In the genomic region with DNA sequence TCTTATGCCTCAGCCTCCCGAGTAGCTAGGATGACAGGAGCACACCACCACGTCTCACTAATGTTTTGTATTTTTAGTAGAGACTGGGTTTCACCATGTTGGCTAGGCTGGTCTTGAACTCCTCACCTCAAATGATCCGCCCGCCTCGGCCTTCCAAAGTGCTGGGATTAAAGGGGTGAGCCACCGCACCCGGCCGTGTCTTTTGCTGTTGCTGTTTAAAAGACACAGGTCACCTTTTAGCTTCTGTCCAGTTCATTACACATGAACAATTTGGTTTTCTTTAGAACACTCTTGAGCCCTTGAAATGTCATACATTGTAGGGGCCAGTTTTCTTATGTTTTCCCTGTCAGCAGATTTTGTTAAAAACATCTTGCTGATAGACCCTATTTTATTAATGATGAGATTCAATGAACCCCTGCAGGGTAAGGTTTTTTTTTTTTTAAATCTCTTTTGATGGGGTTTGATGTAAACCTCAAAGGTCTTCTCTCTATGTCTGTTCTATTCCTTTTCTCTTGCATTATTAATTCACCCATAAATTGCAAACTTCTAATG, we compare ENCODE assay signal across 12 cellular contexts.
DNase-seq lines count a peak whose midpoint lies in the region; ATAC-seq, FAIRE-seq and TF ChIP-seq lines count a peak whose summit lies in the region.
"Had no signal": no experiment of that assay in that cellular context is flagged by ENCODE, and none has a peak within 500 bp of the region (broad histone marks: within the 10 kb centered on the region; RNA-seq: fewer than 3 reads in every experiment).

No MANE protein-coding gene starts in this region.

- intact Hi-C loops in OCI-LY7 (cut with micrococcal nuclease; ENCODE audit: unreplicated experiment) = loop anchor here (10.0 kb wide), 1 partner anchor 273 kb away; no protein-coding TSS in a partner anchor
- intact Hi-C loops in dendritic cell treated with granulocyte-macrophage colony-stimulating factor and Interleukin-4, amounts not matched to agents 40 ng/mL and 50 ng/mL, for 4 days (cut with micrococcal nuclease) = loop anchor here (5.0 to 10.0 kb wide), 3 partner anchors 34 to 393 kb away; no protein-coding TSS in a partner anchor

- no peak overlapping the region for H3K4me3 Mint-ChIP-seq in dendritic cell treated with granulocyte-macrophage colony-stimulating factor and Interleukin-4, amounts not matched to agents 40 ng/mL and 50 ng/mL, for 4 days
- H3K4me3 Mint-ChIP-seq in nephron progenitor cell = peak overlapping the region; percentile 37
- H3K4me3 Mint-ChIP-seq in activated naive CD8-positive, alpha-beta T cell treated with anti-CD3 and anti-CD28 coated beads for 36 hours = no peak overlapping the region

- H3K36me3 Mint-ChIP-seq in dendritic cell treated with granulocyte-macrophage colony-stimulating factor and Interleukin-4, amounts not matched to agents 40 ng/mL and 50 ng/mL, for 4 days (ENCODE audit: low read depth) = peaks cover 12% of the 10 kb centered on the region
- peaks cover 17% of the 10 kb centered on the region for H3K36me3 Mint-ChIP-seq in nephron progenitor cell (ENCODE audit: low read depth)
- no peaks in the 10 kb centered on the region for H3K36me3 Mint-ChIP-seq in activated naive CD8-positive, alpha-beta T cell treated with anti-CD3 and anti-CD28 coated beads for 36 hours

- no peaks in the 10 kb centered on the region for H3K79me2 ChIP-seq in OCI-LY7 (ENCODE audit: insufficient read depth, low read depth, low read length)

- no peaks in the 10 kb centered on the region for H3K27me3 ChIP-seq in thoracic aorta (replicated peaks; ENCODE audit: insufficient read depth)
- H3K27me3 ChIP-seq: esophagus squamous epithelium, heart left ventricle, testis had no signal

- TF ChIP-seq POLR2A in H54 (IDR thresholded peaks at IDR 0.05; ENCODE audit: low read depth, low read length) = no peak

- no peak for TF ChIP-seq CTCF in OCI-LY7 (conservative IDR thresholded peaks at IDR 0.05; ENCODE audit: low read length)
- no peak for TF ChIP-seq CTCF in nephron progenitor cell (IDR thresholded peaks at IDR 0.05)
- TF ChIP-seq CTCF in thoracic aorta (IDR thresholded peaks at IDR 0.05) = no peak

- BruUV-seq in OCI-LY7 (replicated peaks; lab: Mats Ljungman, UMichigan) = no TSS peak

- H3K4me1 Mint-ChIP-seq in dendritic cell treated with granulocyte-macrophage colony-stimulating factor and Interleukin-4, amounts not matched to agents 40 ng/mL and 50 ng/mL, for 4 days (ENCODE audit: low read depth) = peaks cover 29% of the 10 kb centered on the region
- peaks cover 26% of the 10 kb centered on the region for H3K4me1 Mint-ChIP-seq in nephron progenitor cell
- H3K4me1 Mint-ChIP-seq in activated naive CD8-positive, alpha-beta T cell treated with anti-CD3 and anti-CD28 coated beads for 36 hours = peaks cover 10% of the 10 kb centered on the region

- H3K4me1 ChIP-seq in OCI-LY7 (ENCODE audit: insufficient read depth, low read length, poor library complexity, severe bottlenecking) (peaks cover 8% of the 10 kb centered on the region), thoracic aorta (ENCODE audit: control insufficient read depth in 1 of 2, low read depth in 2 of 2) (peaks cover 3 to 6% of the 10 kb centered on the region in 2 donors)

- H3K27ac Mint-ChIP-seq in dendritic cell treated with granulocyte-macrophage colony-stimulating factor and Interleukin-4, amounts not matched to agents 40 ng/mL and 50 ng/mL, for 4 days = peak overlapping the region; percentile 32
- peak overlapping the region; percentile 62 for H3K27ac Mint-ChIP-seq in nephron progenitor cell
- H3K27ac Mint-ChIP-seq in activated naive CD8-positive, alpha-beta T cell treated with anti-CD3 and anti-CD28 coated beads for 36 hours = no peak overlapping the region
- H3K27ac Mint-ChIP-seq: activated T-helper 2 cell treated with anti-CD3 and anti-CD28 coated beads, Interferon-gamma antibody, Interleukin-2, Interleukin-4, amounts not matched to agents 10 μg/mL and 5 μg/mL and 100 μg/mL, durations not matched to agents 14 hours and 24 hours and 36 hours had no signal

- POLR2A ChIA-PET in OCI-LY7 (lab: Charles Lee) = no interaction called here

- peak overlapping the region; percentile 100 for H2AFZ ChIP-seq in OCI-LY7 (ENCODE audit: low read length)

- no peaks in the 10 kb centered on the region for H3K9me2 ChIP-seq in OCI-LY7 (ENCODE audit: insufficient read depth, low read length)

- peaks cover 8% of the 10 kb centered on the region for H3K9me3 Mint-ChIP-seq in dendritic cell treated with granulocyte-macrophage colony-stimulating factor and Interleukin-4, amounts not matched to agents 40 ng/mL and 50 ng/mL, for 4 days
- H3K9me3 Mint-ChIP-seq in nephron progenitor cell = no peaks in the 10 kb centered on the region
- no peaks in the 10 kb centered on the region for H3K9me3 Mint-ChIP-seq in activated naive CD8-positive, alpha-beta T cell treated with anti-CD3 and anti-CD28 coated beads for 36 hours
- H3K9me3 Mint-ChIP-seq: activated T-helper 2 cell treated with anti-CD3 and anti-CD28 coated beads, Interferon-gamma antibody, Interleukin-2, Interleukin-4, amounts not matched to agents 10 μg/mL and 5 μg/mL and 100 μg/mL, durations not matched to agents 14 hours and 24 hours and 36 hours had no signal

- H3K4me3 ChIP-seq in OCI-LY7 (ENCODE audit: low read depth, low read length, poor library complexity, severe bottlenecking) (no peak overlapping the region), thoracic aorta (peak overlapping the region; percentile 22)
- H3K4me3 ChIP-seq: testis had no signal

- H3K4me2 ChIP-seq in OCI-LY7 (ENCODE audit: low read length) = no peak overlapping the region

- no peaks in the 10 kb centered on the region for H3K27me3 Mint-ChIP-seq in dendritic cell treated with granulocyte-macrophage colony-stimulating factor and Interleukin-4, amounts not matched to agents 40 ng/mL and 50 ng/mL, for 4 days
- peaks cover 4% of the 10 kb centered on the region for H3K27me3 Mint-ChIP-seq in nephron progenitor cell (ENCODE audit: low read depth, poor library complexity)
- no peaks in the 10 kb centered on the region for H3K27me3 Mint-ChIP-seq in activated naive CD8-positive, alpha-beta T cell treated with anti-CD3 and anti-CD28 coated beads for 36 hours

- no peaks in the 10 kb centered on the region for H3K36me3 ChIP-seq in OCI-LY7 (ENCODE audit: insufficient read depth, low read length)
- H3K36me3 ChIP-seq in thoracic aorta = no peaks in the 10 kb centered on the region
- H3K36me3 ChIP-seq: esophagus squamous epithelium had no signal

- no peak for ATAC-seq in thoracic aorta (ENCODE audit: insufficient number of reproducible peaks, low FRiP score, low read depth)

- H3K9me3 ChIP-seq in OCI-LY7 (ENCODE audit: low read length) = no peaks in the 10 kb centered on the region
- no peaks in the 10 kb centered on the region for H3K9me3 ChIP-seq in thoracic aorta
- H3K9me3 ChIP-seq: esophagus squamous epithelium, heart left ventricle, testis had no signal

- no peak overlapping the region for H3K27ac ChIP-seq in OCI-LY7 (ENCODE audit: low read depth, low read length, poor library complexity, severe bottlenecking)
- peak overlapping the region in 1 of 2 donors; percentile 22 for H3K27ac ChIP-seq in thoracic aorta

- CTCF ChIA-PET in OCI-LY7 (lab: Charles Lee; ENCODE audit: unreplicated experiment) = no interaction called here

- DNase-seq in OCI-LY7 (ENCODE audit: low spot score) = no peak
- no peak for DNase-seq in nephron progenitor cell
- no peak for DNase-seq in thoracic aorta (ENCODE audit: low spot score)
- DNase-seq in H54 (ENCODE audit: insufficient read length, low spot score) = no peak
- no peak for DNase-seq in activated naive CD8-positive, alpha-beta T cell treated with anti-CD3 and anti-CD28 coated beads for 36 hours
- no peak for DNase-seq in NCI-H2081 (lab: John Stamatoyannopoulos, UW)
- DNase-seq: esophagus squamous epithelium had no signal

- H4K20me1 ChIP-seq in OCI-LY7 (ENCODE audit: insufficient read depth, low read length) = no peaks in the 10 kb centered on the region

- FAIRE-seq in H54 (lab: Jason Lieb, UNC) = no peak
- FAIRE-seq: keratinocyte had no signal
